In the genomic region with DNA sequence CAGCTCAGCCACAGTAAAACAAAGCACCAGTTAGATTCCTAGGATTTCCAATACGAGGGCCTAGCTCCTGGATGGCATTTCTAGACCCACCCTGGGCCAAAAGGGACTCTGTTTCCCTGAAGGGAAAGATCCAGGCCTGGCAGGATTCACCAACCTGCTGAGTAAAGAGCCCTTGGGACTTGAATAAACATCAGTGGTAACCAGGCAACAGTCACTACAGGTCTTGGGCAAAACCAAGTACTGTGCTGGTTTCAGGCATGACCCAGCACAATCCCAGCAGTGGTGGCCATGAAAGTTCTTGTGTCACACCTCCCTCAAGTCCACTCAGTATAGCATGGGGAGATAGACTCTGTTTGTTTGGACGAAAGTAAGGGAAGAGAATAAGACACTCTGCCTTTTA, we compare ENCODE assay signal across 21 cellular contexts. TPM values are rescaled to one million over a fixed set of nuclear protein-coding genes. Genes with fewer than 3 reads are reported as not detected.
DNase-seq lines count a peak whose midpoint lies in the region; ATAC-seq and TF ChIP-seq lines count a peak whose summit lies in the region.
"Had no signal": no experiment of that assay in that cellular context is flagged by ENCODE, and none has a peak within 500 bp of the region (broad histone marks: within the 10 kb centered on the region; RNA-seq: fewer than 3 reads in every experiment).

No MANE protein-coding gene starts in this region.

- CTCF ChIA-PET in activated CD8-positive, alpha-beta memory T cell treated with anti-CD3 and anti-CD28 coated beads, Interleukin-2, amount 10 ng/mL, durations not matched to agents 7 days and 5 days (lab: Charles Lee), result no interaction called here

- H3K79me1 ChIP-seq in trophoblast cell (ENCODE audit: low read length), result no peaks in the 10 kb centered on the region

- no peaks in the 10 kb centered on the region for H3K4me1 ChIP-seq in trophoblast cell (ENCODE audit: control insufficient read depth in 1 of 2, insufficient read depth in 2 of 2, low read length in 2 of 2)
- H3K4me1 ChIP-seq: esophagus muscularis mucosa, spleen had no signal

- DNase-seq in NCI-H1092 treated with DMSO at 0.1 percent for 48 hours (lab: John Stamatoyannopoulos, UW), result peak; percentile 9
- no peak for DNase-seq in NCI-H1092 (lab: John Stamatoyannopoulos, UW)
- peak; percentile 30 for DNase-seq in LNCaP clone FGC (ENCODE audit: low read depth)
- peak; percentile 20 for DNase-seq in epithelial cell of esophagus (ENCODE audit: low read depth)
- peak in 1 of 2 donors; percentile 7 for DNase-seq in trophoblast cell
- DNase-seq in foreskin melanocyte, result no peak
- DNase-seq in activated CD8-positive, alpha-beta memory T cell treated with anti-CD3 and anti-CD28 coated beads, Interleukin-2, amount 10 ng/mL, durations not matched to agents 7 days and 5 days, result no peak
- DNase-seq: activated CD4-positive, CD25-positive, alpha-beta regulatory T cell treated with anti-CD3 and anti-CD28 coated beads, Interleukin-2, amount 50 U/mL, for 72 hours; activated naive CD8-positive, alpha-beta T cell treated with anti-CD3 and anti-CD28 coated beads for 36 hours; effector CD8-positive, alpha-beta T cell; head of caudate nucleus; KBM-7; left ventricle myocardium superior; NCI-H2029 treated with DMSO at 0.1 percent for 48 hours; NCI-H524 treated with DMSO at 0.1 percent for 48 hours; spleen; stimulated activated CD4-positive, alpha-beta T cell treated with anti-CD3 and anti-CD28 coated beads, Interleukin-4, amount 100 ng/mL, for 24 hours; stimulated activated naive CD8-positive, alpha-beta T cell treated with anti-CD3 and anti-CD28 coated beads, Interleukin-15, amount 100 ng/mL, for 72 hours; SW 1271 had no signal

- no peaks in the 10 kb centered on the region for H3K36me3 ChIP-seq in trophoblast cell (ENCODE audit: control insufficient read depth in 1 of 2, insufficient read depth in 2 of 2, low read length in 2 of 2)
- H3K36me3 ChIP-seq: esophagus muscularis mucosa, spleen had no signal

- H3K18ac ChIP-seq in trophoblast cell (ENCODE audit: low read length), result no peak overlapping the region

- H4K8ac ChIP-seq in trophoblast cell (ENCODE audit: low read depth, low read length), result no peak overlapping the region

- no peaks in the 10 kb centered on the region for H3K79me2 ChIP-seq in trophoblast cell (ENCODE audit: control insufficient read depth, insufficient read depth, low read length, poor library complexity)

- H3K27ac ChIP-seq in trophoblast cell (ENCODE audit: low read depth, low read length), result no peak overlapping the region
- H3K27ac ChIP-seq: esophagus muscularis mucosa, spleen had no signal

- no CpG with 5 or more reads among the region's 2 CpGs for WGBS in trophoblast cell (ENCODE audit: extremely low coverage, insufficient coverage, insufficient read length)

- TF ChIP-seq CTCF in LNCaP clone FGC (IDR thresholded peaks at IDR 0.05; ENCODE audit: control insufficient read depth, extremely low read depth, insufficient read depth), result no peak
- TF ChIP-seq CTCF in epithelial cell of esophagus (IDR thresholded peaks at IDR 0.05; ENCODE audit: insufficient read depth, low read depth, low read length, missing control alignments), result no peak

- no peak overlapping the region for H4K91ac ChIP-seq in trophoblast cell (ENCODE audit: low read depth, low read length)

- H3K4me2 ChIP-seq in trophoblast cell (ENCODE audit: low read length), result no peak overlapping the region

- no peak overlapping the region for H3K4ac ChIP-seq in trophoblast cell (ENCODE audit: low read depth, low read length)

- H3K9me3 ChIP-seq in trophoblast cell (ENCODE audit: insufficient read depth, low read depth, low read length), result no peaks in the 10 kb centered on the region
- H3K9me3 ChIP-seq: esophagus muscularis mucosa had no signal

- no peak overlapping the region for H2AFZ ChIP-seq in trophoblast cell (ENCODE audit: insufficient read depth, low read length, poor library complexity)

- peak overlapping the region; percentile 40 for H3K9ac ChIP-seq in trophoblast cell (ENCODE audit: low read length)

- no peak overlapping the region for H2BK12ac ChIP-seq in trophoblast cell (ENCODE audit: low read length)

- H2BK5ac ChIP-seq in trophoblast cell (ENCODE audit: low read depth, low read length, poor library complexity), result no peak overlapping the region

- no peaks in the 10 kb centered on the region for H3K4me1 Mint-ChIP-seq in activated CD8-positive, alpha-beta memory T cell treated with anti-CD3 and anti-CD28 coated beads, Interleukin-2, amount 10 ng/mL, durations not matched to agents 7 days and 5 days
- H3K4me1 Mint-ChIP-seq: activated naive CD8-positive, alpha-beta T cell treated with anti-CD3 and anti-CD28 coated beads for 36 hours; stimulated activated naive CD8-positive, alpha-beta T cell treated with anti-CD3 and anti-CD28 coated beads, Interleukin-15, amount 100 ng/mL, for 72 hours had no signal

- H3K36me3 Mint-ChIP-seq in activated CD8-positive, alpha-beta memory T cell treated with anti-CD3 and anti-CD28 coated beads, Interleukin-2, amount 10 ng/mL, durations not matched to agents 7 days and 5 days, result no peaks in the 10 kb centered on the region
- H3K36me3 Mint-ChIP-seq: activated naive CD8-positive, alpha-beta T cell treated with anti-CD3 and anti-CD28 coated beads for 36 hours had no signal

- no peak overlapping the region for H2BK120ac ChIP-seq in trophoblast cell (ENCODE audit: insufficient read depth, low read length, poor library complexity)

- H3K27ac Mint-ChIP-seq in activated CD8-positive, alpha-beta memory T cell treated with anti-CD3 and anti-CD28 coated beads, Interleukin-2, amount 10 ng/mL, durations not matched to agents 7 days and 5 days, result no peak overlapping the region
- H3K27ac Mint-ChIP-seq: activated naive CD8-positive, alpha-beta T cell treated with anti-CD3 and anti-CD28 coated beads for 36 hours; stimulated activated naive CD8-positive, alpha-beta T cell treated with anti-CD3 and anti-CD28 coated beads, Interleukin-15, amount 100 ng/mL, for 72 hours had no signal

- H3K4me3 ChIP-seq in LNCaP clone FGC (ENCODE audit: low read depth, low read length) (no peak overlapping the region), epithelial cell of esophagus (ENCODE audit: low read length) (no peak overlapping the region), trophoblast cell (ENCODE audit: low read depth, low read length) (no peak overlapping the region)
- H3K4me3 ChIP-seq: esophagus muscularis mucosa, spleen had no signal

- H3K4me3 Mint-ChIP-seq in activated CD8-positive, alpha-beta memory T cell treated with anti-CD3 and anti-CD28 coated beads, Interleukin-2, amount 10 ng/mL, durations not matched to agents 7 days and 5 days, result no peak overlapping the region
- H3K4me3 Mint-ChIP-seq: activated naive CD8-positive, alpha-beta T cell treated with anti-CD3 and anti-CD28 coated beads for 36 hours; stimulated activated naive CD8-positive, alpha-beta T cell treated with anti-CD3 and anti-CD28 coated beads, Interleukin-15, amount 100 ng/mL, for 72 hours had no signal

- H3K27me3 Mint-ChIP-seq in activated CD8-positive, alpha-beta memory T cell treated with anti-CD3 and anti-CD28 coated beads, Interleukin-2, amount 10 ng/mL, durations not matched to agents 7 days and 5 days, result peaks cover 16% of the 10 kb centered on the region
- H3K27me3 Mint-ChIP-seq: activated naive CD8-positive, alpha-beta T cell treated with anti-CD3 and anti-CD28 coated beads for 36 hours had no signal

- no peaks in the 10 kb centered on the region for H3K9me3 Mint-ChIP-seq in activated CD8-positive, alpha-beta memory T cell treated with anti-CD3 and anti-CD28 coated beads, Interleukin-2, amount 10 ng/mL, durations not matched to agents 7 days and 5 days (ENCODE audit: low read depth)
- H3K9me3 Mint-ChIP-seq: activated naive CD8-positive, alpha-beta T cell treated with anti-CD3 and anti-CD28 coated beads for 36 hours; stimulated activated naive CD8-positive, alpha-beta T cell treated with anti-CD3 and anti-CD28 coated beads, Interleukin-15, amount 100 ng/mL, for 72 hours had no signal

- H3K27me3 ChIP-seq in trophoblast cell (ENCODE audit: insufficient read depth, low read length), result no peaks in the 10 kb centered on the region
- H3K27me3 ChIP-seq: esophagus muscularis mucosa, spleen had no signal

- H3K23ac ChIP-seq in trophoblast cell (ENCODE audit: low read length), result no peak overlapping the region

- H3K14ac ChIP-seq in trophoblast cell (ENCODE audit: low read length), result no peak overlapping the region

- ATAC-seq in HG03039 (IDR thresholded peaks at IDR 0.05; ENCODE audit: unreplicated experiment), result no peak
- ATAC-seq in activated CD8-positive, alpha-beta memory T cell treated with anti-CD3 and anti-CD28 coated beads, Interleukin-2, amount 10 ng/mL, durations not matched to agents 7 days and 5 days, result no peak
- ATAC-seq: left ventricle myocardium superior; stimulated activated naive CD8-positive, alpha-beta T cell treated with anti-CD3 and anti-CD28 coated beads, Interleukin-15, amount 100 ng/mL, for 72 hours had no signal

- no peak overlapping the region for H2AK5ac ChIP-seq in trophoblast cell (ENCODE audit: low read length)

- no peak overlapping the region for H4K12ac ChIP-seq in trophoblast cell (ENCODE audit: low read depth, low read length)

RNA-seq across cellular contexts. Expression of a gene that starts 31.0 kb away (rescaled TPM):
- polyA plus RNA-seq in trophoblast cell (2013), result 35.8 and 36.0 TPM in 2 replicates
- 10 to 100 TPM; 31.9 to 40.0 TPM for total RNA-seq in activated CD8-positive, alpha-beta memory T cell treated with anti-CD3 and anti-CD28 coated beads, Interleukin-2, amount 10 ng/mL, durations not matched to agents 7 days and 5 days

Comparison
In these comparisons a context has a peak if more than half of its experiments do, and no peak if none do; other contexts are left out.
1. DNase-seq: peak in NCI-H1092 treated with DMSO at 0.1 percent for 48 hours (single experiment), LNCaP clone FGC (single experiment) and epithelial cell of esophagus (single experiment); none in NCI-H1092 (single experiment), foreskin melanocyte (single experiment) and activated CD8-positive, alpha-beta memory T cell treated with anti-CD3 and anti-CD28 coated beads, Interleukin-2, amount 10 ng/mL, durations not matched to agents 7 days and 5 days (single experiment).